In genomic region chr17:18033442-18034099, GRCh38 we compare ENCODE assay signal across 1 cellular context.
TF ChIP-seq lines count a peak whose summit lies in the region.

No MANE protein-coding gene starts in this region.

TF ChIP-seq in GM12878, 131 proteins besides CTCF, POLR2A, EP300 and RAD21 (continued from another document and continues in another):
- TF ChIP-seq MAX (IDR thresholded peaks at IDR 0.05; ENCODE audit: low read depth, low read length) (no peak), RBBP5 (conservative IDR thresholded peaks at IDR 0.05) (no peak), TBL1XR1 (IDR thresholded peaks at IDR 0.05; ENCODE audit: low read depth, low read length) (no peak), IRF5 (IDR thresholded peaks at IDR 0.05; ENCODE audit: borderline replicate concordance) (no peak), SP1 (IDR thresholded peaks at IDR 0.05; ENCODE audit: low read depth, low read length) (no peak), PAX8 (IDR thresholded peaks at IDR 0.05) (no peak), NFXL1 (IDR thresholded peaks at IDR 0.05; ENCODE audit: borderline replicate concordance) (no peak), IKZF1 (conservative IDR thresholded peaks at IDR 0.05) (peak; percentile 73; the same call in 1 of the 2 replicates), ETV6 (conservative IDR thresholded peaks at IDR 0.05 in 1 of 2, IDR thresholded peaks at IDR 0.05 in 1 of 2; ENCODE audit: borderline replicate concordance in 1 of 2, low read depth in 1 of 2) (peak in 1 of 2 experiments; percentile 18; a peak in 1 of 4 replicates), HSF1 (IDR thresholded peaks at IDR 0.05; ENCODE audit: low read depth, low read length) (no peak), BMI1 (IDR thresholded peaks at IDR 0.05; ENCODE audit: borderline replicate concordance) (no peak), EED (IDR thresholded peaks at IDR 0.05; ENCODE audit: low read depth) (no peak), SPI1 (IDR thresholded peaks at IDR 0.05; ENCODE audit: borderline replicate concordance, insufficient read depth, low read depth, low read length) (peak; percentile 86), CEBPZ (IDR thresholded peaks at IDR 0.05; ENCODE audit: low read depth, low read length) (no peak), ZBTB40 (IDR thresholded peaks at IDR 0.05; ENCODE audit: borderline replicate concordance) (peak; percentile 70; the same call in 1 of the 2 replicates), WRNIP1 (IDR thresholded peaks at IDR 0.05; ENCODE audit: borderline replicate concordance, low read depth, low read length) (no peak), CHD2 (IDR thresholded peaks at IDR 0.05; ENCODE audit: borderline replicate concordance, low read depth, low read length) (no peak), RELA (IDR thresholded peaks at IDR 0.05; ENCODE audit: borderline replicate concordance, partially characterized antibody) (no peak), SREBF2 (IDR thresholded peaks at IDR 0.05; ENCODE audit: low read length) (no peak), JUND (IDR thresholded peaks at IDR 0.05; ENCODE audit: low read depth, low read length) (no peak), SMC3 (IDR thresholded peaks at IDR 0.05; ENCODE audit: borderline replicate concordance, low read length) (peak; percentile 83), KAT2A (conservative IDR thresholded peaks at IDR 0.05; ENCODE audit: control insufficient read depth, low read depth, low read length) (no peak), ZBTB4 (CRISPR knock-in tag; IDR thresholded peaks at IDR 0.05) (no peak), ZNF207 (IDR thresholded peaks at IDR 0.05; ENCODE audit: borderline replicate concordance) (no peak), NR2C1 (IDR thresholded peaks at IDR 0.05) (no peak), ZNF217 (IDR thresholded peaks at IDR 0.05) (no peak), IRF3 (IDR thresholded peaks at IDR 0.05) (no peak), BCL3 (IDR thresholded peaks at IDR 0.05; ENCODE audit: borderline replicate concordance, insufficient read depth, low read depth, low read length, poor library complexity, severe bottlenecking) (no peak), ESRRA (IDR thresholded peaks at IDR 0.05; ENCODE audit: low read length) (no peak), CBX3 (IDR thresholded peaks at IDR 0.05; ENCODE audit: borderline replicate concordance, low read depth) (no peak), CBFB (IDR thresholded peaks at IDR 0.05; ENCODE audit: low read depth) (0 out of 2 replicates have a peak, but pooled peaks have one; percentile 64), TCF3 (IDR thresholded peaks at IDR 0.05; ENCODE audit: borderline replicate concordance, insufficient read depth, low read depth, low read length) (no peak), SKIL (IDR thresholded peaks at IDR 0.05; ENCODE audit: low read depth, poor library complexity, severe bottlenecking) (peak; percentile 54), FOXM1 (IDR thresholded peaks at IDR 0.05; ENCODE audit: low read depth, low read length) (no peak), ZNF622 (IDR thresholded peaks at IDR 0.05) (no peak), YY1 (IDR thresholded peaks at IDR 0.05; ENCODE audit: low read depth, low read length) (peak; percentile 78), ATF2 (IDR thresholded peaks at IDR 0.05; ENCODE audit: low read length) (no peak), STAT1 (conservative IDR thresholded peaks at IDR 0.05) (no peak), HDAC2 (IDR thresholded peaks at IDR 0.05) (no peak), TCF7 (IDR thresholded peaks at IDR 0.05; ENCODE audit: borderline replicate concordance) (no peak), RUNX3 (IDR thresholded peaks at IDR 0.05; ENCODE audit: low read length) (peak; percentile 89)
